ENCODE assay signal across 8 cellular contexts in the genomic region with DNA sequence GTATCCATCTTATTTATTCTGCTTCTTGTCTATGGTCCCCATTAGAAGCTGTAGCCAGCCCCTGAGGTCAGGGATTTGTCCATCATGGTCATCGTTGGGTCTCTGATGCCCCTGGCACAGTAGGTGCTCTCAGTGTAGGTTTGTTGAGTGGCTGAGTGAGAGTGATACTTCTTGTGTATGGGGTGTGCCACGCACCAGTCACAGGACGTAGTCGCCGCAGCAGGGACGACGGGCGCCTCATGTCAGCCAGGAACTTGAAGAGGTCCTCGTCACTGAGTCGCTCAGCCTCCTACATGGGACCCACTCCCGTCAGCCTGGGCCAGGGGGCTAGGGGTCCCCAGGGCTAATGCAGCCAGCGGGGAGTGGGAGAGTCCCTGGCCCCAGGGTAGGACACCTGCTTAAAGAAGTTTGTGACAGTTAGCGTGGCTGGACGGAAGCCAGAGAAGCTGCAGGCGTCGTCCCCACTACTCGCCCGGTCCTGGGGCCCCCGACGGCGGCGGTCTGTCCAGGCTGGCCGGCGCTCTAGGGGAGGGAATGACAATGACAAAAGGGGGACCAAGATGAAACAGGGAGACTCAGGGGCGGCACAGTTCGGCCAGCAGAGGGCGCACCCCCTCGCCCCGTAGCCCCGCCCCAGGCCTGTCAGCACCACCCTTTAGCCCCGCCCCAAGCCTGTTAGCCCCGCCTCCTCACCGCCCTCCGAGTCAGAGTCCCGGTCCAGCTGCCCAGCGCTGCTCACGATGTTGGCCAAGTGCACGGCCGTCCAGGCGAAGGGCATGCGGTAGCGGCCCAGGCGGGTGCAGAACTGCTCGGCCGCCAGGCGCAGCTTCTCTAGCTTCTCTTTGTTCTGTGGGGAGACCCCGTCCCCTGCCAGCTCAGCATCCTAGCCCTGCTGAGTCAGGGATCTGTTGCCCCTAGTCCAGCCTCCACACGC. TPM values are rescaled to one million over a fixed set of nuclear protein-coding genes. Genes with fewer than 3 reads are reported as not detected.
DNase-seq lines count a peak whose midpoint lies in the region; ATAC-seq, FAIRE-seq and TF ChIP-seq lines count a peak whose summit lies in the region.

No MANE protein-coding gene starts in this region.

- no peaks in the 10 kb centered on the region for H3K9me3 ChIP-seq in WERI-Rb-1 (ENCODE audit: severe bottlenecking)

- no peak for ATAC-seq in HG03159 (IDR thresholded peaks at IDR 0.05; ENCODE audit: unreplicated experiment)

- FAIRE-seq in GM12892 (lab: Jason Lieb, UNC) = peak; percentile 63

- DNase-seq in 8988T (peak; percentile 91), GM12892 (ENCODE audit: insufficient read length) (peak; percentile 99), NB4 (ENCODE audit: low read depth) (peak; percentile 73), WERI-Rb-1 (peak; percentile 95), brain pericyte (ENCODE audit: low read depth, low spot score) (peak; percentile 24), iris pigment epithelial cell (ENCODE audit: low read depth) (peak; percentile 79)
- DNase-seq in stimulated activated CD4-positive, alpha-beta T cell treated with anti-CD3 and anti-CD28 coated beads, Interleukin-15, amount 100 ng/mL, for 1 hour (ENCODE audit: low read depth in 1 of 2, low spot score in 1 of 2) = peak; percentile 67 to 81

- H3K27ac ChIP-seq in WERI-Rb-1 = peak overlapping the region; percentile 14; the same call in 1 of the 2 replicates

- peak; percentile 52 for TF ChIP-seq CTCF in NB4 (IDR thresholded peaks at IDR 0.05; ENCODE audit: low read depth, low read length)
- peak; percentile 77 for TF ChIP-seq CTCF in WERI-Rb-1 (IDR thresholded peaks at IDR 0.05; ENCODE audit: low read depth, low read length)

- no peaks in the 10 kb centered on the region for H3K27me3 ChIP-seq in WERI-Rb-1 (ENCODE audit: insufficient read depth, low read depth, severe bottlenecking)

- H3K4me3 ChIP-seq in NB4 (ENCODE audit: low read depth, low read length) (no peak overlapping the region), WERI-Rb-1 (ENCODE audit: low read depth, low read length) (no peak overlapping the region)

- TF ChIP-seq POLR2A in GM12892 (IDR thresholded peaks at IDR 0.05; ENCODE audit: low read depth, low read length) (no peak), NB4 (IDR thresholded peaks at IDR 0.05; ENCODE audit: extremely low read depth, insufficient read length) (no peak)

- H3K36me3 ChIP-seq in WERI-Rb-1 = peaks cover 5% of the 10 kb centered on the region; the same call in 1 of the 2 replicates

RNA-seq across cellular contexts. Expression of a gene that starts 3.7 kb away (rescaled TPM):
- not detected for polyA plus RNA-seq in GM12892 (2012; ENCODE audit: missing spikeins)

RNA-seq across cellular contexts. Expression of a gene that starts 19.2 kb away (rescaled TPM):
- 8.0 TPM for polyA plus RNA-seq in GM12892 (2012; ENCODE audit: missing spikeins)

RNA-seq across cellular contexts. Expression of a gene that starts 45.8 kb away (rescaled TPM):
- 12.1 TPM for polyA plus RNA-seq in GM12892 (2012; ENCODE audit: missing spikeins)

RNA-seq across cellular contexts. Expression of a gene that starts 52.8 kb away (rescaled TPM):
- not detected for polyA plus RNA-seq in GM12892 (2012; ENCODE audit: missing spikeins)

Comparison
In these comparisons a context has a peak if more than half of its experiments do, and no peak if none do; other contexts are left out.
1. DNase-seq: peak in every context shown above with its lines; median percentile 99 in GM12892; 95 in WERI-Rb-1; 91 in 8988T; 79 in iris pigment epithelial cell; 74 in stimulated activated CD4-positive, alpha-beta T cell treated with anti-CD3 and anti-CD28 coated beads, Interleukin-15, amount 100 ng/mL, for 1 hour; 73 in NB4; 24 in brain pericyte.